ENCODE assay signal across 9 cellular contexts in the genomic region with DNA sequence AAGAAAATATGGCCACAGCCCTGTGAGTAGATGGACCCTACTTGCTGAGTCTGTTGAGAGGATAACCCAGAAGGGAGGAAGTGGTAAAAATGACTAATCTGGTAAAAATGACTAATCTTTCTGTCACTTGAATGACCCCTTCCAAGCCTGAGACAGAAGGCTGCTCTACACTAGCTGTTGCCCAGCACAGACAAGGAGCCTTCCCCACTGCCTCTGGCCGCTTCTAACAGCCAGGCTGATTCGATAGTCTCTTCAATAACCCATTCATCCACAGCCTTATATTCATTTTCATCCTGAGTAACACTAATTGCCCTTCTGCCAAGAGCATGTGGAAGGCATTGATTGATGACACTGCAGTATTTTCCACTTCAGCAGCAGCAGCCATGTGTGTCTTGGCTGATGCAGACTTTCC. TPM values are rescaled to one million over a fixed set of nuclear protein-coding genes. Genes with fewer than 3 reads are reported as not detected.
A peak's percentile ranks its signal among the peaks of the same experiment; 100 is the strongest.
DNase-seq lines count a peak whose midpoint lies in the region; ATAC-seq, FAIRE-seq and TF ChIP-seq lines count a peak whose summit lies in the region.
"Had no signal": no experiment of that assay in that cellular context is flagged by ENCODE, and none has a peak within 500 bp of the region (broad histone marks: within the 10 kb centered on the region; RNA-seq: fewer than 3 reads in every experiment).

No MANE protein-coding gene starts in this region.

- H3K27ac ChIP-seq in astrocyte (ENCODE audit: low read depth, low read length) (peak overlapping the region; percentile 73), testis (no peak overlapping the region)

- no peaks in the 10 kb centered on the region for H4K20me1 ChIP-seq in astrocyte (ENCODE audit: insufficient read depth, low read length)

- peaks cover 20% of the 10 kb centered on the region for H3K4me1 Mint-ChIP-seq in astrocyte (ENCODE audit: low read depth, unreplicated experiment)
- peaks cover 7% of the 10 kb centered on the region for H3K4me1 Mint-ChIP-seq in stimulated activated memory B cell treated with anti-CD40 and anti-IgM and Interleukin-4, amounts not matched to agents 10 μg/mL and 1 μg/mL and 100 μg/mL, for 72 hours

- peak overlapping the region; percentile 96 for H3K27ac Mint-ChIP-seq in astrocyte (ENCODE audit: unreplicated experiment)
- H3K27ac Mint-ChIP-seq in stimulated activated memory B cell treated with anti-CD40 and anti-IgM and Interleukin-4, amounts not matched to agents 10 μg/mL and 1 μg/mL and 100 μg/mL, for 72 hours, result no peak overlapping the region

- no peak overlapping the region for H3K4me3 Mint-ChIP-seq in astrocyte (ENCODE audit: unreplicated experiment)
- H3K4me3 Mint-ChIP-seq in stimulated activated memory B cell treated with anti-CD40 and anti-IgM and Interleukin-4, amounts not matched to agents 10 μg/mL and 1 μg/mL and 100 μg/mL, for 72 hours, result no peak overlapping the region

- H3K27me3 Mint-ChIP-seq in astrocyte (ENCODE audit: low read depth, unreplicated experiment), result no peaks in the 10 kb centered on the region
- peaks cover 15% of the 10 kb centered on the region for H3K27me3 Mint-ChIP-seq in stimulated activated memory B cell treated with anti-CD40 and anti-IgM and Interleukin-4, amounts not matched to agents 10 μg/mL and 1 μg/mL and 100 μg/mL, for 72 hours

- H3K9ac ChIP-seq in astrocyte (ENCODE audit: low read length), result peak overlapping the region; percentile 60

- H3K4me2 ChIP-seq in astrocyte (ENCODE audit: low read length), result peak overlapping the region; percentile 71

- H3K36me3 Mint-ChIP-seq in astrocyte (ENCODE audit: low read depth, unreplicated experiment), result no peaks in the 10 kb centered on the region
- H3K36me3 Mint-ChIP-seq in stimulated activated memory B cell treated with anti-CD40 and anti-IgM and Interleukin-4, amounts not matched to agents 10 μg/mL and 1 μg/mL and 100 μg/mL, for 72 hours, result no peaks in the 10 kb centered on the region

- H3K9me3 Mint-ChIP-seq in astrocyte (ENCODE audit: unreplicated experiment), result peaks cover 4% of the 10 kb centered on the region
- no peaks in the 10 kb centered on the region for H3K9me3 Mint-ChIP-seq in stimulated activated memory B cell treated with anti-CD40 and anti-IgM and Interleukin-4, amounts not matched to agents 10 μg/mL and 1 μg/mL and 100 μg/mL, for 72 hours

- intact Hi-C loops in testis (cut with DNase I; ENCODE audit: low total_unique reads), result no loop called here

- DNase-seq in GM06990 (ENCODE audit: extremely low read depth, insufficient read length) (peak; percentile 34), astrocyte (ENCODE audit: low read depth) (peak; percentile 88), retinal pigment epithelial cell (ENCODE audit: low read depth) (peak; percentile 50), testis (no peak), NCI-H524 treated with DMSO at 0.1 percent for 48 hours (lab: John Stamatoyannopoulos, UW) (no peak)

- H3K36me3 ChIP-seq in GM06990 (ENCODE audit: control insufficient read depth, insufficient read depth, low read length) (no peaks in the 10 kb centered on the region), astrocyte (ENCODE audit: insufficient read depth, low read length) (no peaks in the 10 kb centered on the region), testis (ENCODE audit: low read depth, missing control alignments) (no peaks in the 10 kb centered on the region)

- TF ChIP-seq POLR2A in testis (IDR thresholded peaks at IDR 0.05), result no peak

- ATAC-seq in GM21515 (IDR thresholded peaks at IDR 0.05; ENCODE audit: unreplicated experiment) (peak; percentile 88), HG03575 (IDR thresholded peaks at IDR 0.05; ENCODE audit: extremely low read depth, insufficient number of reproducible peaks, low FRiP score, unreplicated experiment) (peak; percentile 92)
- ATAC-seq in stimulated activated memory B cell treated with anti-CD40 and anti-IgM and Interleukin-4, amounts not matched to agents 10 μg/mL and 1 μg/mL and 100 μg/mL, for 72 hours, result no peak

- H3K4me3 ChIP-seq in GM06990 (replicated peaks; ENCODE audit: low read depth, low read length) (no peak overlapping the region), astrocyte (ENCODE audit: insufficient read depth, low read depth, low read length) (no peak overlapping the region), retinal pigment epithelial cell (ENCODE audit: low read length) (no peak overlapping the region), testis (no peak overlapping the region)

- TF ChIP-seq CTCF in GM06990 (IDR thresholded peaks at IDR 0.05; ENCODE audit: insufficient read depth, low read length, poor library complexity, severe bottlenecking) (no peak), astrocyte (IDR thresholded peaks at IDR 0.05; ENCODE audit: insufficient read depth, low read depth, low read length) (no peak), retinal pigment epithelial cell (conservative IDR thresholded peaks at IDR 0.05; ENCODE audit: low read depth, low read length) (no peak), testis (IDR thresholded peaks at IDR 0.05) (no peak)

- H2AFZ ChIP-seq in astrocyte (ENCODE audit: low read depth, low read length), result peak overlapping the region; percentile 51

- FAIRE-seq in astrocyte (lab: Jason Lieb, UNC), result peak; percentile 100

- 40 to 58% methylated on average over 1 to 2 of the region's 2 CpGs for WGBS in testis, 2 donors

- peaks cover 20% of the 10 kb centered on the region for H3K4me1 ChIP-seq in astrocyte (ENCODE audit: insufficient read depth, low read length)
- H3K4me1 ChIP-seq in testis, result no peaks in the 10 kb centered on the region

- no peaks in the 10 kb centered on the region for H3K79me2 ChIP-seq in astrocyte (ENCODE audit: insufficient read depth, low read length)

- H3K9me3 ChIP-seq in astrocyte (ENCODE audit: insufficient read depth, low read depth, low read length), result no peaks in the 10 kb centered on the region
- H3K9me3 ChIP-seq in testis, result no peaks in the 10 kb centered on the region

- H3K27me3 ChIP-seq in GM06990 (replicated peaks; ENCODE audit: control insufficient read depth, insufficient read depth, low read length) (no peaks in the 10 kb centered on the region), astrocyte (ENCODE audit: insufficient read depth, low read length) (no peaks in the 10 kb centered on the region), testis (no peaks in the 10 kb centered on the region)

RNA-seq across cellular contexts. Expression of a gene that starts 18.4 kb away (rescaled TPM):
- total RNA-seq in astrocyte (not detected in 2 replicates), testis (1 to 10 TPM; 2.0 to 4.1 TPM)
- polyA plus RNA-seq in testis (ENCODE audit: insufficient read depth, low read depth, low replicate concordance), result 3.7 TPM
- total RNA-seq: mononuclear cell had no signal

Comparison
In these comparisons a context has a peak if more than half of its experiments do, and no peak if none do; other contexts are left out.
1. DNase-seq: peak in GM06990 (single experiment), astrocyte (single experiment) and retinal pigment epithelial cell (single experiment); none in testis (single experiment) and NCI-H524 treated with DMSO at 0.1 percent for 48 hours (single experiment).